Comparison of ENCODE assay signal across 8 cellular contexts in the genomic region with DNA sequence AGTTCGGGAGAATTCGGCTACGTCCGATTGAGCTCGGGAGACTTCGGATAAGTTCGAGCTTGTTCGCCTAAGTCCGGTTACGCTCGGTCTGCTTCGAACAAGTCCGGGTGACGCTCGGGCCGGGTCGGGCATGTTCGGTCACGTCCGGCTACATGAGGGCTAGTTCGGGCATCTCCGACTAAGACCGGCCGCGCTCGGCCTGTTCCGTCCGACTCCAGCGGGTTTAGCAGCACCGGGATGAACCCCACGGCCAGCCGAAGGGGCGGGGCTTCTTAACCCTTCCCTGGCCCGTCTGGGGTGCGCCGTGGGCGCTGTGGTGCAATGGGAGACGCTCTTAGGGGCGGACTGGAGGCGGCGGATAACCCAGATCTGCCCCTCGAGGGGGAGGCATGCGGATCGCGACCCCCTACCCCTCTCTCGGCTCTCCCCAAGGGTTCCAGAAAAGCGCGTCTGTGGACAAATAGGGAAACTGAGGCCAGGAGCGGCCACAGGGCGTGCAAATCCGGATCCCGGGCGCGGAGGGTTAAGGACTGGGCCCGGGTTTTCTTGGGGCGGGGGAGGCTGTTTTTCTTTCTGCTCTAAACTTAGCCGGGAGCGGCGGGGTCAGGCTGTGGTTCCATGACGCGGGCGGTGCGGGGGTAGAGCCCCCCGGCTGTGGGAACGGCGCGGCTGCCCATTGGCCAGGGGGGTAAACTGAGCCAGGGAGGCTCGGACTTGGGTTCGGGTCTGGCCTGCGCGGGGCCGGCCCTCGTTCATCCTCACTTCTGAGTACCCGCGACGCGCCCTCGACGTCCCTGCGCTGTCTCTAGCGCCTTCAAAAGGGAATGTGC. TPM values are rescaled to one million over a fixed set of nuclear protein-coding genes. Genes with fewer than 3 reads are reported as not detected.
A peak's percentile ranks its signal among the peaks of the same experiment; 100 is the strongest.
DNase-seq lines count a peak whose midpoint lies in the region; ATAC-seq and TF ChIP-seq lines count a peak whose summit lies in the region.

No MANE protein-coding gene starts in this region.

- CTCF ChIA-PET in HEK293T (lab: Yijun Ruan, JAX), result interaction anchor here (0.6 to 1.8 kb wide), 8 partner anchors 9 to 161 kb away, joined by 3 to 12 read pairs (median 5); partner anchors contain the start of gene GDF15

- H3K4me3 Mint-ChIP-seq in glutamatergic neuron (ENCODE audit: unreplicated experiment), result peak overlapping the region; percentile 94

- POLR2A ChIA-PET in HEK293T (lab: Yijun Ruan, JAX), result interaction anchor here (0.6 to 2.1 kb wide), 14 partner anchors 8 to 194 kb away, joined by 3 to 36 read pairs (median 6); partner anchors contain the start of genes JUND, LSM4, MPV17L2 and PIK3R2

- no peaks in the 10 kb centered on the region for H3K9me3 ChIP-seq in ES-I3 (ENCODE audit: control insufficient read depth, insufficient read depth, low read length)

- peaks cover 8 to 9% of the 10 kb centered on the region in 2 donors for H3K36me3 Mint-ChIP-seq in activated naive CD4-positive, alpha-beta T cell treated with anti-CD3 and anti-CD28 coated beads, Interleukin-2, amount 50 U/mL, for 72 hours
- no peaks in the 10 kb centered on the region for H3K36me3 Mint-ChIP-seq in glutamatergic neuron (ENCODE audit: unreplicated experiment)

- peak; percentile 100 for ATAC-seq in SK-N-SH treated with all-trans-retinoic acid at 6 μM for 48 hours
- ATAC-seq in activated naive CD4-positive, alpha-beta T cell treated with anti-CD3 and anti-CD28 coated beads, Interleukin-2, amount 50 U/mL, for 72 hours, result peak; percentile 89 to 98

- H3K36me3 ChIP-seq in ES-I3 (ENCODE audit: insufficient read depth, low read length), result no peaks in the 10 kb centered on the region

- H3K4me1 ChIP-seq in ES-I3 (ENCODE audit: insufficient read depth, low read length), result no peaks in the 10 kb centered on the region; the same call in 1 of the 2 replicates

- no peaks in the 10 kb centered on the region for H3K9me3 Mint-ChIP-seq in activated naive CD4-positive, alpha-beta T cell treated with anti-CD3 and anti-CD28 coated beads, Interleukin-2, amount 50 U/mL, for 72 hours
- H3K9me3 Mint-ChIP-seq in glutamatergic neuron (ENCODE audit: unreplicated experiment), result peaks cover 8% of the 10 kb centered on the region

- DNase-seq in HEK293T (ENCODE audit: extremely low spot score) (peak; percentile 98), NAMALWA (ENCODE audit: low spot score) (peak; percentile 94), glutamatergic neuron (peak; percentile 99), nucleus accumbens (lab: John Stamatoyannopoulos, UW) (peak in 55 of 56 donors; percentile 50 to 94 (median 83)), substantia nigra (lab: John Stamatoyannopoulos, UW) (peak; percentile 48 to 94 (median 83))
- peak; percentile 90 to 93 for DNase-seq in activated naive CD4-positive, alpha-beta T cell treated with anti-CD3 and anti-CD28 coated beads, Interleukin-2, amount 50 U/mL, for 72 hours (ENCODE audit: low spot score in 2 of 2)

- peak overlapping the region; percentile 45 for H3K27ac ChIP-seq in substantia nigra (ENCODE audit: low read depth, low read length, poor library complexity, severe bottlenecking)

- peak overlapping the region; percentile 87 to 88 for H3K27ac Mint-ChIP-seq in activated naive CD4-positive, alpha-beta T cell treated with anti-CD3 and anti-CD28 coated beads, Interleukin-2, amount 50 U/mL, for 72 hours
- peak overlapping the region; percentile 94 for H3K27ac Mint-ChIP-seq in glutamatergic neuron (ENCODE audit: unreplicated experiment)

- peak overlapping the region; percentile 97 for H3K9ac ChIP-seq in ES-I3 (ENCODE audit: low read depth, low read length)

- H3K4me1 Mint-ChIP-seq in glutamatergic neuron (ENCODE audit: low read depth, unreplicated experiment), result peaks cover 10% of the 10 kb centered on the region

- TF ChIP-seq CTCF in glutamatergic neuron (IDR thresholded peaks at IDR 0.05; ENCODE audit: partially characterized antibody, unreplicated experiment), result no peak

- peaks cover 14% of the 10 kb centered on the region for H3K27me3 Mint-ChIP-seq in glutamatergic neuron (ENCODE audit: unreplicated experiment)

TF ChIP-seq in HEK293T, 16 proteins besides CTCF, POLR2A, EP300 and RAD21:
- TF ChIP-seq HDGF (IDR thresholded peaks at IDR 0.05; ENCODE audit: borderline replicate concordance), result no peak
- no peak for TF ChIP-seq LEF1 (IDR thresholded peaks at IDR 0.05; ENCODE audit: borderline replicate concordance)
- TF ChIP-seq TARDBP (IDR thresholded peaks at IDR 0.05), result no peak
- TF ChIP-seq BHLHE40 (IDR thresholded peaks at IDR 0.05; ENCODE audit: borderline replicate concordance), result no peak
- no peak for TF ChIP-seq FOXM1 (IDR thresholded peaks at IDR 0.05; ENCODE audit: borderline replicate concordance)
- no peak for TF ChIP-seq CTBP1 (IDR thresholded peaks at IDR 0.05; ENCODE audit: borderline replicate concordance)
- TF ChIP-seq ELF4 (IDR thresholded peaks at IDR 0.05), result no peak
- TF ChIP-seq SUZ12 (IDR thresholded peaks at IDR 0.05), result no peak
- TF ChIP-seq SP1 (IDR thresholded peaks at IDR 0.05), result no peak
- TF ChIP-seq L3MBTL2 (conservative IDR thresholded peaks at IDR 0.05), result no peak

TF ChIP-seq in SK-N-SH treated with all-trans-retinoic acid at 6 μM for 48 hours, 23 proteins besides CTCF, POLR2A, EP300 and RAD21:
- TF ChIP-seq PATZ1 (CRISPR knock-in tag; IDR thresholded peaks at IDR 0.05; ENCODE audit: borderline replicate concordance) (no peak), RARB (CRISPR knock-in tag; IDR thresholded peaks at IDR 0.05) (no peak), OSR1 (CRISPR knock-in tag; IDR thresholded peaks at IDR 0.05) (no peak), TOX (CRISPR knock-in tag; IDR thresholded peaks at IDR 0.05; ENCODE audit: borderline replicate concordance) (no peak), ZNF70 (CRISPR knock-in tag; IDR thresholded peaks at IDR 0.05) (no peak), ZC3H10 (CRISPR knock-in tag; IDR thresholded peaks at IDR 0.05) (no peak)

RNA-seq across cellular contexts. Expression of gene PDE4C, which starts 1.5 kb away (rescaled TPM):
- total RNA-seq in activated naive CD4-positive, alpha-beta T cell treated with anti-CD3 and anti-CD28 coated beads, Interleukin-2, amount 50 U/mL, for 72 hours, result 1 to 10 TPM in 1 of 2 donors, under 1 TPM in 1; 0.12 to 1.0 TPM
- 69.8 TPM for total RNA-seq in glutamatergic neuron (ENCODE audit: unreplicated experiment)

RNA-seq across cellular contexts. Expression of gene RAB3A, which starts 20.9 kb away (rescaled TPM):
- 1 to 10 TPM; 8.9 to 9.8 TPM for total RNA-seq in activated naive CD4-positive, alpha-beta T cell treated with anti-CD3 and anti-CD28 coated beads, Interleukin-2, amount 50 U/mL, for 72 hours
- total RNA-seq in glutamatergic neuron (ENCODE audit: unreplicated experiment), result 77.4 TPM

RNA-seq across cellular contexts. Expression of gene MPV17L2, which starts 31.7 kb away (rescaled TPM):
- 10 to 100 TPM in 1 of 2 donors, 1 to 10 TPM in 1; 5.4 to 14.0 TPM for total RNA-seq in activated naive CD4-positive, alpha-beta T cell treated with anti-CD3 and anti-CD28 coated beads, Interleukin-2, amount 50 U/mL, for 72 hours
- total RNA-seq in glutamatergic neuron (ENCODE audit: unreplicated experiment), result 17.9 TPM

RNA-seq across cellular contexts. Expression of gene IQCN, which starts 49.5 kb away (rescaled TPM):
- 1 to 10 TPM in 1 of 2 donors, under 1 TPM in 1; 0.45 to 1.5 TPM for total RNA-seq in activated naive CD4-positive, alpha-beta T cell treated with anti-CD3 and anti-CD28 coated beads, Interleukin-2, amount 50 U/mL, for 72 hours
- total RNA-seq in glutamatergic neuron (ENCODE audit: unreplicated experiment), result 23.6 TPM

RNA-seq across cellular contexts. Expression of gene IFI30, which starts 51.1 kb away (rescaled TPM):
- 10 to 100 TPM; 28.0 to 65.3 TPM for total RNA-seq in activated naive CD4-positive, alpha-beta T cell treated with anti-CD3 and anti-CD28 coated beads, Interleukin-2, amount 50 U/mL, for 72 hours
- total RNA-seq in glutamatergic neuron (ENCODE audit: unreplicated experiment), result 0.76 TPM

Comparison
In these comparisons a context has a peak if more than half of its experiments do, and no peak if none do; other contexts are left out.
1. Peak in every context shown above with its lines: DNase-seq, ATAC-seq and H3K27ac ChIP-seq.
2. RNA of gene PDE4C, which starts 1.5 kb away (total RNA-seq): 69.8 TPM in glutamatergic neuron (single experiment); 0.12 to 1.0 TPM in activated naive CD4-positive, alpha-beta T cell treated with anti-CD3 and anti-CD28 coated beads, Interleukin-2, amount 50 U/mL, for 72 hours; every median in the first group is over 10 times any median in the second.